2 cellular contexts compared by ENCODE assay signal in the genomic region with DNA sequence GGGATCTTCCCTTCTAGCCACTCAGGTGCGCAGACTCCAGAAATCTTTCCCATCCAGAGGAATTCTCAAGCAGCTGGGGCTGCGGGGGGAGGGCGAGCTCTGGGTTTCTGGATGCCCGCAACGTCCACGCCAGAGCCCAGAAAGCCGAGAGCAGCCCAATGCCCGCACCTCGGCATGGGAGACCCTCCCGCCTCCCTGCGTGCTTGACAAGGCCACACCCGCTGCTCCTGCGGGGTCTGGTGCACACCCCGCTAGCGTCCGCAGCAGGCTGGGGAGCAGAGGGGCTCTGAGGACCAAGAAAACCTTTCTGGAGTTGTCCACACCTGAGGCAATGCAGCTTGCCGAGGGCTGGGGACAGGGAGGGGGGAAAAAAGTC.
TF ChIP-seq lines count a peak whose summit lies in the region.

No MANE protein-coding gene starts in this region.

TF ChIP-seq in SK-N-SH, 30 proteins besides CTCF, POLR2A, EP300 and RAD21:
- TF ChIP-seq REST (IDR thresholded peaks at IDR 0.05; ENCODE audit: low read depth, low read length) (no peak), TCF12 (IDR thresholded peaks at IDR 0.05) (no peak), FOSL2 (IDR thresholded peaks at IDR 0.05; ENCODE audit: borderline replicate concordance, low read depth) (no peak), ELF1 (IDR thresholded peaks at IDR 0.05) (no peak), FOXJ3 (CRISPR knock-in tag; IDR thresholded peaks at IDR 0.05) (no peak)
- TF ChIP-seq, protein P1, sequence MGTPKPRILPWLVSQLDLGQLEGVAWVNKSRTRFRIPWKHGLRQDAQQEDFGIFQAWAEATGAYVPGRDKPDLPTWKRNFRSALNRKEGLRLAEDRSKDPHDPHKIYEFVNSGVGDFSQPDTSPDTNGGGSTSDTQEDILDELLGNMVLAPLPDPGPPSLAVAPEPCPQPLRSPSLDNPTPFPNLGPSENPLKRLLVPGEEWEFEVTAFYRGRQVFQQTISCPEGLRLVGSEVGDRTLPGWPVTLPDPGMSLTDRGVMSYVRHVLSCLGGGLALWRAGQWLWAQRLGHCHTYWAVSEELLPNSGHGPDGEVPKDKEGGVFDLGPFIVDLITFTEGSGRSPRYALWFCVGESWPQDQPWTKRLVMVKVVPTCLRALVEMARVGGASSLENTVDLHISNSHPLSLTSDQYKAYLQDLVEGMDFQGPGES (IDR thresholded peaks at IDR 0.05; ENCODE audit: low read depth, low read length) = no peak

TF ChIP-seq in SK-N-SH treated with all-trans-retinoic acid at 6 μM for 48 hours, 23 proteins besides CTCF, POLR2A, EP300 and RAD21 (continued from another document):
- TF ChIP-seq, protein P2, sequence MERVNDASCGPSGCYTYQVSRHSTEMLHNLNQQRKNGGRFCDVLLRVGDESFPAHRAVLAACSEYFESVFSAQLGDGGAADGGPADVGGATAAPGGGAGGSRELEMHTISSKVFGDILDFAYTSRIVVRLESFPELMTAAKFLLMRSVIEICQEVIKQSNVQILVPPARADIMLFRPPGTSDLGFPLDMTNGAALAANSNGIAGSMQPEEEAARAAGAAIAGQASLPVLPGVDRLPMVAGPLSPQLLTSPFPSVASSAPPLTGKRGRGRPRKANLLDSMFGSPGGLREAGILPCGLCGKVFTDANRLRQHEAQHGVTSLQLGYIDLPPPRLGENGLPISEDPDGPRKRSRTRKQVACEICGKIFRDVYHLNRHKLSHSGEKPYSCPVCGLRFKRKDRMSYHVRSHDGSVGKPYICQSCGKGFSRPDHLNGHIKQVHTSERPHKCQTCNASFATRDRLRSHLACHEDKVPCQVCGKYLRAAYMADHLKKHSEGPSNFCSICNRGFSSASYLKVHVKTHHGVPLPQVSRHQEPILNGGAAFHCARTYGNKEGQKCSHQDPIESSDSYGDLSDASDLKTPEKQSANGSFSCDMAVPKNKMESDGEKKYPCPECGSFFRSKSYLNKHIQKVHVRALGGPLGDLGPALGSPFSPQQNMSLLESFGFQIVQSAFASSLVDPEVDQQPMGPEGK (CRISPR knock-in tag; IDR thresholded peaks at IDR 0.05; ENCODE audit: borderline replicate concordance) = no peak
- TF ChIP-seq ZNF565 (CRISPR knock-in tag; conservative IDR thresholded peaks at IDR 0.05; ENCODE audit: low read depth) = no peak
- TF ChIP-seq ISL1 (CRISPR knock-in tag; IDR thresholded peaks at IDR 0.05) = no peak
- TF ChIP-seq CREB5 (CRISPR knock-in tag; IDR thresholded peaks at IDR 0.05; ENCODE audit: low read depth) = no peak
- TF ChIP-seq GLIS3 (CRISPR knock-in tag; IDR thresholded peaks at IDR 0.05) = no peak
- no peak for TF ChIP-seq RARB (CRISPR knock-in tag; IDR thresholded peaks at IDR 0.05)
- no peak for TF ChIP-seq TOX (CRISPR knock-in tag; IDR thresholded peaks at IDR 0.05; ENCODE audit: borderline replicate concordance)
- no peak for TF ChIP-seq BACH2 (CRISPR knock-in tag; IDR thresholded peaks at IDR 0.05; ENCODE audit: borderline replicate concordance)
- TF ChIP-seq ZC3H10 (CRISPR knock-in tag; IDR thresholded peaks at IDR 0.05) = no peak
- TF ChIP-seq POU6F1 (CRISPR knock-in tag; IDR thresholded peaks at IDR 0.05; ENCODE audit: borderline replicate concordance, low read depth) = no peak
- no peak for TF ChIP-seq ARNTL (CRISPR knock-in tag; IDR thresholded peaks at IDR 0.05; ENCODE audit: borderline replicate concordance, low read depth)
- no peak for TF ChIP-seq CSDC2 (CRISPR knock-in tag; IDR thresholded peaks at IDR 0.05)
- no peak for TF ChIP-seq TCF4 (CRISPR knock-in tag; IDR thresholded peaks at IDR 0.05; ENCODE audit: borderline replicate concordance)
